In the genomic region with DNA sequence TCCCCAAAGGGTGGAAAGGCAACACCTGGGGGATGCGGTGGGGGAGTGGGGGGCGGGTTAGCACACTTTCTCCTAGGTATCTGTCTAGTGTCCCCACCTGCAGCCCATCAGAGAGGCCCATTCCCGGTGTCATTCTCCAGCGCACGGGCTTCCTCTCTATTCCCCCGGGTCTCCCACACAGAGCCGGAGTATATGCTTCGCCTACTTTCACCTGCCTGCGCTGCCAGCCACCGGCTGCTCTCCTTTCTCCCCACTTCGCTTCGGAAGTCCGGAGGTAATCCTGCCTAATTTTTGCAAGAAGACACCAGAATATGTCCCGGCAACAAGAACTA, we compare ENCODE assay signal across 7 cellular contexts. TPM values are rescaled to one million over a fixed set of nuclear protein-coding genes. Genes with fewer than 3 reads are reported as not detected.
DNase-seq lines count a peak whose midpoint lies in the region; ATAC-seq and TF ChIP-seq lines count a peak whose summit lies in the region.

No MANE protein-coding gene starts in this region.

- CTCF ChIA-PET in activated CD8-positive, alpha-beta T cell treated with anti-CD3 and anti-CD28 coated beads for 36 hours (lab: Charles Lee), result no interaction called here

- intact Hi-C loops in ovary (cut with DNase I), result loop anchor here in 1 of 4 donors (5.0 kb wide), 1 partner anchor 69 kb away; no protein-coding TSS in a partner anchor
- intact Hi-C loops in activated CD8-positive, alpha-beta T cell treated with anti-CD3 and anti-CD28 coated beads for 36 hours (cut with micrococcal nuclease), result no loop called here

- H3K4me3 Mint-ChIP-seq in activated CD8-positive, alpha-beta T cell treated with anti-CD3 and anti-CD28 coated beads for 36 hours, result no peak overlapping the region

- POLR2A ChIA-PET in activated CD8-positive, alpha-beta T cell treated with anti-CD3 and anti-CD28 coated beads for 36 hours (lab: Charles Lee), result no interaction called here

- H3K27me3 ChIP-seq in GM06990 (replicated peaks; ENCODE audit: control insufficient read depth, insufficient read depth, low read length), result peaks cover 4% of the 10 kb centered on the region; the same call in 1 of the 2 replicates
- H3K27me3 ChIP-seq in ovary, result no peaks in the 10 kb centered on the region

- H3K27ac Mint-ChIP-seq in activated CD8-positive, alpha-beta T cell treated with anti-CD3 and anti-CD28 coated beads for 36 hours, result no peak overlapping the region

- TF ChIP-seq POLR2A in ovary (IDR thresholded peaks at IDR 0.05), result no peak

- WGBS in ovary, 3 donors, result 4 to 5% (median 4%) methylated on average over 14 of the region's 14 CpGs

- H3K9me3 ChIP-seq in ovary, result no peaks in the 10 kb centered on the region

- peaks cover 4% of the 10 kb centered on the region for H3K4me1 Mint-ChIP-seq in activated CD8-positive, alpha-beta T cell treated with anti-CD3 and anti-CD28 coated beads for 36 hours (ENCODE audit: low read depth)

- H3K27me3 Mint-ChIP-seq in activated CD8-positive, alpha-beta T cell treated with anti-CD3 and anti-CD28 coated beads for 36 hours, result peaks cover 43% of the 10 kb centered on the region

- TF ChIP-seq EP300 in ovary (IDR thresholded peaks at IDR 0.05), result no peak

- H3K27ac ChIP-seq in ovary, result no peak overlapping the region

- H3K4me1 ChIP-seq in ovary (ENCODE audit: insufficient read depth), result no peaks in the 10 kb centered on the region

- no peaks in the 10 kb centered on the region for H3K9me3 Mint-ChIP-seq in activated CD8-positive, alpha-beta T cell treated with anti-CD3 and anti-CD28 coated beads for 36 hours

- H3K36me3 ChIP-seq in GM06990 (ENCODE audit: control insufficient read depth, insufficient read depth, low read length), result no peaks in the 10 kb centered on the region
- no peaks in the 10 kb centered on the region for H3K36me3 ChIP-seq in ovary

- TF ChIP-seq CTCF in GM06990 (IDR thresholded peaks at IDR 0.05; ENCODE audit: insufficient read depth, low read length, poor library complexity, severe bottlenecking) (no peak), ovary (IDR thresholded peaks at IDR 0.05) (no peak)
- TF ChIP-seq CTCF in activated CD8-positive, alpha-beta T cell treated with anti-CD3 and anti-CD28 coated beads for 36 hours (IDR thresholded peaks at IDR 0.05), result no peak

- peak; percentile 4 for ATAC-seq in HG02885 (IDR thresholded peaks at IDR 0.05; ENCODE audit: poor library complexity, unreplicated experiment)
- no peak for ATAC-seq in activated CD8-positive, alpha-beta T cell treated with anti-CD3 and anti-CD28 coated beads for 36 hours

- DNase-seq in GM06990 (ENCODE audit: extremely low read depth, insufficient read length) (peak; percentile 3), cerebellar cortex (ENCODE audit: low spot score) (peak; percentile 52), ovary (no peak), H4 (ENCODE audit: low spot score) (no peak), hepatic stellate cell (ENCODE audit: low spot score) (no peak)
- DNase-seq in activated CD8-positive, alpha-beta T cell treated with anti-CD3 and anti-CD28 coated beads for 36 hours, result no peak

- H3K36me3 Mint-ChIP-seq in activated CD8-positive, alpha-beta T cell treated with anti-CD3 and anti-CD28 coated beads for 36 hours (ENCODE audit: low read depth), result no peaks in the 10 kb centered on the region

- no peak overlapping the region for H3K4me3 ChIP-seq in GM06990 (replicated peaks; ENCODE audit: low read depth, low read length)
- peak overlapping the region; percentile 38 for H3K4me3 ChIP-seq in ovary

RNA-seq across cellular contexts. Expression of gene RGS7, which starts 0.9 kb away (rescaled TPM):
- total RNA-seq in ovary, result under 1 TPM in 6 of 7 donors, not detected in 1; 0.10 to 0.84 (median 0.37) TPM
- polyA plus RNA-seq in ovary, result under 1 TPM; 0.27 to 1.00 TPM
- not detected for total RNA-seq in activated CD8-positive, alpha-beta T cell treated with anti-CD3 and anti-CD28 coated beads for 36 hours
- 0.23 TPM in 1 of 2 replicates, not detected in the other for total RNA-seq in H4 (2014; rRNA removed; shearing (Covaris generic))

Comparison
In these comparisons a context has a peak if more than half of its experiments do, and no peak if none do; other contexts are left out.
1. DNase-seq: peak in GM06990 (single experiment) and cerebellar cortex (single experiment); none in ovary (0 of 5), activated CD8-positive, alpha-beta T cell treated with anti-CD3 and anti-CD28 coated beads for 36 hours (single experiment), H4 (single experiment) and hepatic stellate cell (single experiment).